20 cellular contexts compared by ENCODE assay signal in genomic region chr1:94856004-94856403, GRCh38. TPM values are rescaled to one million over a fixed set of nuclear protein-coding genes. Genes with fewer than 3 reads are reported as not detected.
"Had no signal": no experiment of that assay in that cellular context is flagged by ENCODE, and none has a peak within 500 bp of the region (broad histone marks: within the 10 kb centered on the region; RNA-seq: fewer than 3 reads in every experiment).

No MANE protein-coding gene starts in this region.

- H3K9me3 ChIP-seq: body of pancreas, heart right ventricle, suprapubic skin, tibial nerve had no signal

- H3K4me3 ChIP-seq: body of pancreas, heart right ventricle, neural progenitor cell, suprapubic skin, tibial nerve had no signal

- DNase-seq: activated CD4-positive, alpha-beta T cell treated with anti-CD3 and anti-CD28 coated beads, Interleukin-2, amount 10 ng/mL, durations not matched to agents 7 days and 5 days; activated CD8-positive, alpha-beta memory T cell treated with anti-CD3 and anti-CD28 coated beads, Interleukin-2, amount 10 ng/mL, durations not matched to agents 7 days and 5 days; activated CD8-positive, alpha-beta T cell treated with anti-CD3 and anti-CD28 coated beads for 36 hours; activated effector memory CD4-positive, alpha-beta T cell treated with anti-CD3 and anti-CD28 coated beads, Interleukin-2, amount 50 U/mL, for 16 hours; activated naive CD4-positive, alpha-beta T cell treated with anti-CD3 and anti-CD28 coated beads, Interleukin-2, amount 50 U/mL, for 16 hours; activated naive CD8-positive, alpha-beta T cell treated with anti-CD3 and anti-CD28 coated beads, Interleukin-2, amount 50 U/mL, for 24 hours; activated T-cell treated with anti-CD3 and anti-CD28 coated beads for 4 hours; body of pancreas; effector CD4-positive, alpha-beta T cell; heart right ventricle; left ventricle myocardium superior; naive thymus-derived CD8-positive, alpha-beta T cell; stimulated activated CD4-positive, alpha-beta T cell treated with anti-CD3 and anti-CD28 coated beads, Interleukin-1b, Interleukin-23, amount 100 ng/mL, for 48 hours; stimulated activated naive CD8-positive, alpha-beta T cell treated with anti-CD3 and anti-CD28 coated beads, Interleukin-15, amount 100 ng/mL, for 72 hours; T-helper 2 cell had no signal

- H3K27me3 ChIP-seq: body of pancreas, heart right ventricle, suprapubic skin, tibial nerve had no signal

- FAIRE-seq: endometrium had no signal

- ATAC-seq: activated CD8-positive, alpha-beta memory T cell treated with anti-CD3 and anti-CD28 coated beads, Interleukin-2, amount 10 ng/mL, durations not matched to agents 7 days and 5 days; activated CD8-positive, alpha-beta T cell treated with anti-CD3 and anti-CD28 coated beads for 36 hours; activated naive CD8-positive, alpha-beta T cell treated with anti-CD3 and anti-CD28 coated beads, Interleukin-2, amount 50 U/mL, for 24 hours; body of pancreas; heart right ventricle; left ventricle myocardium superior; naive thymus-derived CD8-positive, alpha-beta T cell; stimulated activated effector memory CD8-positive, alpha-beta T cell treated with anti-CD3 and anti-CD28 coated beads, Interleukin-12 subunit alpha, Interleukin-12 subunit beta, amount 100 ng/mL, for 72 hours; stimulated activated naive CD8-positive, alpha-beta T cell treated with anti-CD3 and anti-CD28 coated beads, Interleukin-15, amount 100 ng/mL, for 72 hours had no signal

- H3K27ac ChIP-seq: neural progenitor cell had no signal

- H3K4me2 ChIP-seq: neural progenitor cell had no signal

- H3K36me3 ChIP-seq: heart right ventricle, neural progenitor cell, suprapubic skin, tibial nerve had no signal

RNA-seq across cellular contexts. Expression of gene SLC44A3, which starts 35.8 kb away (rescaled TPM):
- total RNA-seq: activated CD8-positive, alpha-beta memory T cell treated with anti-CD3 and anti-CD28 coated beads, Interleukin-2, amount 10 ng/mL, durations not matched to agents 7 days and 5 days; activated CD8-positive, alpha-beta T cell treated with anti-CD3 and anti-CD28 coated beads for 36 hours; naive thymus-derived CD8-positive, alpha-beta T cell had no signal
- polyA plus RNA-seq: naive thymus-derived CD8-positive, alpha-beta T cell had no signal
